ENCODE assay signal across 9 cellular contexts in the genomic region with DNA sequence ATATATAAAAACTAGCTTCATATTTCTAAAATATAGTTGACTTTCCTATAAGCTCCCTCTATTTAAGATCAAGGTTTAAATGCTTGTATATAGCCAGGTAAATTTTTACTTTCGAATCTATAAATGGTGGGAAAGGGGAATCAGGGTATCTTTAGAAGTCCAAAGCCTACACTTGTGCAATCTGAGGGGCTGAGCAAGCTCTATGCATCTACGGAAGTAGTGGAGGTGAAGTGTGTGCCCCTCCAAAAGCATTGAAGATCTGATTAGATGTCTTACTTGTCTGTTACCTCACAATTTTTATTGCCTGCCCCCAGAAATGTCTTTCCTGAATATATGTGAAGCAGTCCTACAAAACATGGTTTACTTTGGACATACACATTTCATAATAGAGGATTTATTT. TPM values are rescaled to one million over a fixed set of nuclear protein-coding genes. Genes with fewer than 3 reads are reported as not detected.
DNase-seq lines count a peak whose midpoint lies in the region; ATAC-seq and TF ChIP-seq lines count a peak whose summit lies in the region.
"Had no signal": no experiment of that assay in that cellular context is flagged by ENCODE, and none has a peak within 500 bp of the region (broad histone marks: within the 10 kb centered on the region; RNA-seq: fewer than 3 reads in every experiment).

No MANE protein-coding gene starts in this region.

- H3K4me3 ChIP-seq in right atrium auricular region (peak overlapping the region; percentile 73 to 81), ascending aorta (peak overlapping the region; percentile 61 to 81), mesodermal cell (ENCODE audit: extremely low read depth, insufficient read depth, low read length, poor library complexity, severe bottlenecking) (peak overlapping the region; percentile 71), vagina (peak overlapping the region; percentile 62 to 72)
- H3K4me3 ChIP-seq in effector memory CD4-positive, alpha-beta T cell (ENCODE audit: insufficient read depth, low read depth, low read length, poor library complexity, severe bottlenecking) = no peak overlapping the region

- H3K27me3 ChIP-seq in right atrium auricular region (no peaks in the 10 kb centered on the region), ascending aorta (no peaks in the 10 kb centered on the region), vagina (no peaks in the 10 kb centered on the region)
- H3K27me3 ChIP-seq in effector memory CD4-positive, alpha-beta T cell (replicated peaks; ENCODE audit: control insufficient read depth, insufficient read depth, low read length, poor library complexity, severe bottlenecking) = no peaks in the 10 kb centered on the region

- intact Hi-C loops in left cardiac atrium (cut with DNase I) (no loop called here), ascending aorta (cut with DNase I) (loop anchor here (10.0 kb wide), 2 partner anchors 302 to 678 kb away; partner anchors contain the start of genes ANKIB1, FZD1 and KRIT1), vagina (cut with DNase I) (no loop called here)

- H3K4me1 ChIP-seq in right atrium auricular region (peaks cover 0 to 37% of the 10 kb centered on the region in 2 donors), ascending aorta (peaks cover 0 to 7% of the 10 kb centered on the region in 2 donors), mesodermal cell (ENCODE audit: control insufficient read depth, insufficient read depth, low read length, poor library complexity, severe bottlenecking) (no peaks in the 10 kb centered on the region), vagina (peaks cover 40% of the 10 kb centered on the region)
- H3K4me1 ChIP-seq in effector memory CD4-positive, alpha-beta T cell (ENCODE audit: control insufficient read depth, insufficient read depth, low read length, poor library complexity, severe bottlenecking) = peaks cover 8% of the 10 kb centered on the region

- H3K36me3 ChIP-seq in right atrium auricular region (no peaks in the 10 kb centered on the region), ascending aorta (no peaks in the 10 kb centered on the region), mesodermal cell (ENCODE audit: control insufficient read depth, insufficient read depth, low read length) (peaks cover 4% of the 10 kb centered on the region), vagina (no peaks in the 10 kb centered on the region)
- no peaks in the 10 kb centered on the region for H3K36me3 ChIP-seq in effector memory CD4-positive, alpha-beta T cell (ENCODE audit: control insufficient read depth, insufficient read depth, low read length)

- WGBS in mesodermal cell (ENCODE audit: insufficient coverage in 2 of 2), 2 experiments = 92 to 100% methylated on average over 1 to 2 of the region's 2 CpGs

- no peak for TF ChIP-seq POLR2A in vagina (IDR thresholded peaks at IDR 0.05)

- H3K27ac ChIP-seq in right atrium auricular region (peak overlapping the region; percentile 95 to 97), ascending aorta (no peak overlapping the region), mesodermal cell (ENCODE audit: low read depth, low read length, severe bottlenecking) (no peak overlapping the region), vagina (no peak overlapping the region)
- H3K27ac ChIP-seq in effector memory CD4-positive, alpha-beta T cell (ENCODE audit: insufficient read depth, low read length, poor library complexity, severe bottlenecking) = no peak overlapping the region

- DNase-seq in right atrium auricular region (ENCODE audit: low spot score) (no peak), left cardiac atrium (no peak), ascending aorta (ENCODE audit: low spot score in 2 of 2) (no peak), vagina (ENCODE audit: extremely low spot score in 2 of 2) (no peak), NCI-H524 treated with DMSO at 0.1 percent for 48 hours (lab: John Stamatoyannopoulos, UW) (no peak)
- DNase-seq in effector memory CD4-positive, alpha-beta T cell = no peak
- no peak for DNase-seq in activated CD4-positive, CD25-positive, alpha-beta regulatory T cell (lab: John Stamatoyannopoulos, UW)
- DNase-seq: NCI-H510A treated with DMSO at 0.1 percent for 48 hours had no signal

- no peaks in the 10 kb centered on the region for H3K9me3 ChIP-seq in right atrium auricular region
- no peaks in the 10 kb centered on the region for H3K9me3 ChIP-seq in ascending aorta
- H3K9me3 ChIP-seq in mesodermal cell (ENCODE audit: control insufficient read depth, low read length) = peaks cover 3% of the 10 kb centered on the region
- no peaks in the 10 kb centered on the region for H3K9me3 ChIP-seq in vagina
- H3K9me3 ChIP-seq in effector memory CD4-positive, alpha-beta T cell (ENCODE audit: control insufficient read depth, low read length) = no peaks in the 10 kb centered on the region

- TF ChIP-seq CTCF in right atrium auricular region (IDR thresholded peaks at IDR 0.05) (no peak), ascending aorta (IDR thresholded peaks at IDR 0.05) (no peak), vagina (IDR thresholded peaks at IDR 0.05) (no peak)

- ATAC-seq in left cardiac atrium = no peak

RNA-seq across cellular contexts. Expression of gene AKAP9, which starts 1.6 kb away (rescaled TPM):
- 10 to 100 TPM; 28.5 to 41.8 TPM for total RNA-seq in right atrium auricular region
- total RNA-seq in left cardiac atrium = 10 to 100 TPM; 27.3 to 37.4 TPM
- total RNA-seq in ascending aorta = 14.4 TPM
- 16.3 TPM for polyA plus RNA-seq in mesodermal cell (2013, experiment 1 of 2)
- 18.7 TPM for polyA plus RNA-seq in mesodermal cell (2013, experiment 2 of 2)
- 75.4 TPM for total RNA-seq in vagina

Comparison
In these comparisons a context has a peak if more than half of its experiments do, and no peak if none do; other contexts are left out.
1. H3K27ac ChIP-seq: peak in right atrium auricular region (2 of 2); none in ascending aorta (0 of 2), mesodermal cell (single experiment), vagina (single experiment) and effector memory CD4-positive, alpha-beta T cell (single experiment).